8 cellular contexts compared by ENCODE assay signal in genomic region chr2:19900536-19901200, GRCh38.
DNase-seq lines count a peak whose midpoint lies in the region; ATAC-seq and TF ChIP-seq lines count a peak whose summit lies in the region.

No MANE protein-coding gene starts in this region.

- no peaks in the 10 kb centered on the region for H3K9me3 ChIP-seq in OCI-LY3 (ENCODE audit: insufficient read depth, low read length)

- DNase-seq in AG04449 (ENCODE audit: low read depth, low spot score) (no peak), brain microvascular endothelial cell (no peak), left kidney (ENCODE audit: low read depth, low spot score) (peak; percentile 40), substantia nigra (lab: John Stamatoyannopoulos, UW) (no peak), HPDE6-E6E7 (ENCODE audit: extremely low spot score) (no peak), hypothalamus (lab: John Stamatoyannopoulos, UW) (no peak)

- H3K4me1 ChIP-seq in OCI-LY3 (ENCODE audit: low read length): peaks cover 39% of the 10 kb centered on the region

- CTCF ChIA-PET in AG04449 (lab: Yijun Ruan, JAX): interaction anchor here (0.6 to 1.3 kb wide), 4 partner anchors 11 to 542 kb away, joined by 3 to 4 read pairs (median 3); partner anchors contain the start of gene OSR1

- peak overlapping the region; percentile 91 for H3K4me2 ChIP-seq in OCI-LY3 (ENCODE audit: low read length)

- POLR2A ChIA-PET in AG04449 (lab: Yijun Ruan, JAX): interaction anchor here (0.6 to 1.4 kb wide), 3 partner anchors 11 to 102 kb away, joined by 3 to 5 read pairs (median 4); no protein-coding TSS in a partner anchor

- H3K27me3 ChIP-seq in OCI-LY3 (ENCODE audit: low read depth, low read length) (no peaks in the 10 kb centered on the region), brain microvascular endothelial cell (replicated peaks) (no peaks in the 10 kb centered on the region)

- H3K27ac ChIP-seq in OCI-LY3 (ENCODE audit: low read length): peak overlapping the region; percentile 80
- peak overlapping the region; percentile 92 for H3K27ac ChIP-seq in brain microvascular endothelial cell
- H3K27ac ChIP-seq in substantia nigra (ENCODE audit: low read depth, low read length, poor library complexity, severe bottlenecking): peak overlapping the region; percentile 87

- TF ChIP-seq CTCF in AG04449 (IDR thresholded peaks at IDR 0.05; ENCODE audit: insufficient read depth, low read length, missing control alignments) (no peak), OCI-LY3 (IDR thresholded peaks at IDR 0.05; ENCODE audit: low read depth, low read length) (no peak), brain microvascular endothelial cell (IDR thresholded peaks at IDR 0.05; ENCODE audit: low read depth, low read length, missing control alignments) (no peak)

- H3K4me3 ChIP-seq in AG04449 (ENCODE audit: low read depth, low read length) (peak overlapping the region; percentile 90), OCI-LY3 (ENCODE audit: low read length) (peak overlapping the region; percentile 85), brain microvascular endothelial cell (ENCODE audit: low read depth, low read length) (peak overlapping the region; percentile 90)

- in situ Hi-C loops in brain microvascular endothelial cell (cut with HindIII; ENCODE audit: low pct_ligation_motif_present, low sequenced_read_pairs): no loop called here

- peaks cover 26% of the 10 kb centered on the region for H4K20me1 ChIP-seq in OCI-LY3 (ENCODE audit: insufficient read depth, low read length)

- ATAC-seq in GM18502 (IDR thresholded peaks at IDR 0.05; ENCODE audit: poor library complexity, unreplicated experiment): peak; percentile 17

- H3K79me2 ChIP-seq in OCI-LY3 (ENCODE audit: low read length): peaks cover 46% of the 10 kb centered on the region

- H2AFZ ChIP-seq in OCI-LY3 (ENCODE audit: low read depth, low read length): peak overlapping the region; percentile 18; the same call in 1 of the 2 replicates

- H3K9ac ChIP-seq in OCI-LY3 (ENCODE audit: low read length): peak overlapping the region; percentile 81

- H3K36me3 ChIP-seq in OCI-LY3 (replicated peaks; ENCODE audit: low read depth, low read length) (peaks cover 7% of the 10 kb centered on the region), brain microvascular endothelial cell (replicated peaks) (no peaks in the 10 kb centered on the region)
